ENCODE assay signal across 8 cellular contexts in genomic region chr1:205229399-205229861, GRCh38. TPM values are rescaled to one million over a fixed set of nuclear protein-coding genes. Genes with fewer than 3 reads are reported as not detected.
DNase-seq lines count a peak whose midpoint lies in the region; ATAC-seq, FAIRE-seq and TF ChIP-seq lines count a peak whose summit lies in the region.

No MANE protein-coding gene starts in this region.

- no peak for FAIRE-seq in HepG2 (lab: Jason Lieb, UNC)

- no peaks in the 10 kb centered on the region; the same call in 1 of the 2 replicates for H3K9me3 ChIP-seq in AG04450 (ENCODE audit: control insufficient read depth, insufficient read depth, low read length)
- H3K9me3 ChIP-seq in GM23248 (ENCODE audit: low read depth), result no peaks in the 10 kb centered on the region
- no peaks in the 10 kb centered on the region for H3K9me3 ChIP-seq in HepG2 (ENCODE audit: low read length)

- no peaks in the 10 kb centered on the region for H3K9me2 ChIP-seq in GM23248 (ENCODE audit: insufficient read depth)

- intact Hi-C loops in HepG2 (cut with micrococcal nuclease; ENCODE audit: unreplicated experiment), result loop anchor here (1.0 kb wide), 1 partner anchor 27 kb away; no protein-coding TSS in a partner anchor

- H2AFZ ChIP-seq in GM23248 (peak overlapping the region; percentile 83), HepG2 (ENCODE audit: low read length) (no peak overlapping the region)

- 4 to 11% methylated on average over 4 to 15 of the region's 15 CpGs for WGBS in GM23248 (ENCODE audit: low coverage in 1 of 2, low lambda C conversion rate in 2 of 2, missing lambda C conversion rate in 2 of 2), 2 experiments
- WGBS in HepG2 (ENCODE audit: low lambda C conversion rate), result 0% methylated on average over 8 of the region's 15 CpGs

- TF ChIP-seq POLR2A in HepG2 (IDR thresholded peaks at IDR 0.05; ENCODE audit: insufficient read depth in 1 of 2, low read depth in 2 of 2, low read length in 2 of 2), result no peak

- peak; percentile 32; the same call in 1 of the 2 replicates for TF ChIP-seq CTCF in AG04450 (IDR thresholded peaks at IDR 0.05; ENCODE audit: low read depth, low read length)
- peak; percentile 58 for TF ChIP-seq CTCF in HepG2 (CRISPR knock-in tag; IDR thresholded peaks at IDR 0.05)

- BruUV-seq in HepG2 (replicated peaks; lab: Mats Ljungman, UMichigan), result no TSS peak

- H3K9ac ChIP-seq in GM23248 (0 out of 2 replicates have a peak overlapping the region, but pooled peaks have one; percentile 43), HepG2 (ENCODE audit: insufficient read depth, low read depth, low read length) (no peak overlapping the region)

- H3K4me3 ChIP-seq in AG04450 (ENCODE audit: low read depth, low read length) (peak overlapping the region; percentile 75), GM23248 (peak overlapping the region; percentile 76), HepG2 (replicated peaks in 1 of 3; ENCODE audit: insufficient read depth in 1 of 3, low read depth in 2 of 3, low read length in 3 of 3) (peak overlapping the region in 1 of 3 experiments; percentile 78; a peak in 1 of 6 replicates)

- H3K36me3 ChIP-seq in GM23248 (ENCODE audit: low read depth) (no peaks in the 10 kb centered on the region), HepG2 (replicated peaks in 1 of 2; ENCODE audit: control insufficient read depth in 1 of 2, insufficient read depth in 2 of 2, low read length in 2 of 2) (no peaks in the 10 kb centered on the region)

- CTCF ChIA-PET in AG04450 (lab: Charles Lee), result interaction anchor here (0.6 to 6.6 kb wide), 25 partner anchors 9 to 240 kb away, joined by 3 to 107 read pairs (median 5); no protein-coding TSS in a partner anchor
- CTCF ChIA-PET in HepG2 (lab: Yijun Ruan, JAX; ENCODE audit: low intra/inter-chr PET ratio, low total read pairs), result interaction anchor here (1.1 kb wide), 1 partner anchor 26 kb away, joined by 4 read pairs; no protein-coding TSS in a partner anchor

- H3K4me2 ChIP-seq in GM23248 (ENCODE audit: unreplicated experiment) (peak overlapping the region; percentile 93), HepG2 (ENCODE audit: low read depth, low read length) (peak overlapping the region; percentile 92; the same call in 1 of the 2 replicates)

- TF ChIP-seq RAD21 in HepG2 (CRISPR knock-in tag; IDR thresholded peaks at IDR 0.05), result no peak

- H3K27me3 ChIP-seq in AG04450 (ENCODE audit: control insufficient read depth, insufficient read depth, low read length), result peaks cover 2% of the 10 kb centered on the region
- H3K27me3 ChIP-seq in GM23248 (replicated peaks; ENCODE audit: insufficient read depth), result no peaks in the 10 kb centered on the region
- peaks cover 4 to 42% of the 10 kb centered on the region in 2 experiments; a peak in 4 of 5 replicates for H3K27me3 ChIP-seq in HepG2 (ENCODE audit: control insufficient read depth in 1 of 2, insufficient read depth in 2 of 2, low read length in 2 of 2)

- ATAC-seq in HepG2 (peak; percentile 74), HG03108 (IDR thresholded peaks at IDR 0.05; ENCODE audit: unreplicated experiment) (no peak)

- H3K27ac ChIP-seq in AG04450 (ENCODE audit: low read depth, low read length), result no peak overlapping the region
- H3K27ac ChIP-seq in GM23248, result no peak overlapping the region
- peak overlapping the region; percentile 90 for H3K27ac ChIP-seq in cingulate gyrus (ENCODE audit: low read depth, low read length)
- H3K27ac ChIP-seq in HepG2 (ENCODE audit: extremely low read length, insufficient read depth, low read length), result no peak overlapping the region

- H4K20me1 ChIP-seq in GM23248 (ENCODE audit: insufficient read depth) (no peaks in the 10 kb centered on the region), HepG2 (ENCODE audit: insufficient read depth, low read length) (no peaks in the 10 kb centered on the region)

- no peaks in the 10 kb centered on the region for H3K4me1 ChIP-seq in GM23248 (ENCODE audit: insufficient read depth)
- H3K4me1 ChIP-seq in HepG2 (ENCODE audit: insufficient read depth, low read length), result peaks cover 30% of the 10 kb centered on the region

- in situ Hi-C loops in GM23248 (cut with MboI) (no loop called here), HepG2 (cut with HindIII; ENCODE audit: extremely low pct_ligation_motif_present, low pct_unique_long_range_greater_than_20kb) (no loop called here)

- H3F3A ChIP-seq in GM23248 (ENCODE audit: insufficient read depth), result peaks cover 9% of the 10 kb centered on the region; the same call in 1 of the 2 replicates

- TF ChIP-seq EP300 in HepG2 (IDR thresholded peaks at IDR 0.05; ENCODE audit: low read depth in 2 of 2, low read length in 2 of 2), result no peak
- no peak for TF ChIP-seq EP300 in HepG2 (CRISPR knock-in tag; IDR thresholded peaks at IDR 0.05; ENCODE audit: borderline replicate concordance)

- POLR2A ChIA-PET in AG04450 (lab: Yijun Ruan, JAX) (interaction anchor here (0.7 to 1.5 kb wide), 3 partner anchors 11 to 24 kb away, joined by 3 to 8 read pairs (median 3); no protein-coding TSS in a partner anchor), HepG2 (lab: Yijun Ruan, JAX) (interaction anchor here (1.2 to 2.1 kb wide), 3 partner anchors 19 to 107 kb away, joined by 3 to 5 read pairs (median 5); partner anchors contain the start of genes DSTYK and RBBP5)

- H3K79me2 ChIP-seq in GM23248 (ENCODE audit: insufficient read depth), result no peaks in the 10 kb centered on the region
- no peaks in the 10 kb centered on the region for H3K79me2 ChIP-seq in HepG2 (ENCODE audit: insufficient read depth, low read length)

- DNase-seq in AG04450 (ENCODE audit: low read depth, low spot score) (no peak), GM23248 (peak; percentile 53), NCI-H345 treated with DMSO at 0.1 percent for 48 hours (lab: John Stamatoyannopoulos, UW; ENCODE audit: unreplicated experiment) (peak; percentile 85), HepG2 (ENCODE audit: low spot score) (peak; percentile 42)
- peak; percentile 81 for DNase-seq in activated CD4-positive, alpha-beta T cell treated with anti-CD3 and anti-CD28 coated beads for 48 hours
- DNase-seq in stimulated activated CD4-positive, alpha-beta T cell treated with anti-CD3 and anti-CD28 coated beads, Interleukin-4, amount 100 ng/mL, for 24 hours, result peak; percentile 72

RNA-seq across cellular contexts. Expression of gene TMCC2, which starts 1.7 kb away (rescaled TPM):
- 2.3 and 3.0 TPM in 2 replicates for polyA plus RNA-seq in AG04450 (2011; rRNA removed)
- polyA minus RNA-seq in AG04450 (2011; rRNA and poly(A)+ RNA removed), result 4.8 and 5.2 TPM in 2 replicates
- total RNA-seq in GM23248 (2014; rRNA removed; shearing (Covaris generic)), result 1.7 and 2.7 TPM in 2 replicates
- 0.39 and 0.63 TPM in 2 replicates for polyA plus RNA-seq in GM23248 (2016; fragmentation: Nextera tagmentation; extraction: Ambion mirVana)
- total RNA-seq in HepG2 (2016; rRNA removed; fragmentation: Illumina TruSeq; extraction: Trizol), result 0.21 and 0.24 TPM in 2 replicates
- total RNA-seq in HepG2 (2016; cell fraction: cytosol; rRNA removed; fragmentation: Illumina TruSeq; extraction: Trizol; ENCODE audit: low read depth), result 0.35 and 0.71 TPM in 2 replicates
- 0.13 and 0.22 TPM in 2 replicates for total RNA-seq in HepG2 (2016; cell fraction: insoluble cytoplasmic fraction; rRNA removed; fragmentation: Illumina TruSeq; extraction: Trizol)
- 0.19 and 0.24 TPM in 2 replicates for total RNA-seq in HepG2 (2016; cell fraction: membrane; rRNA removed; fragmentation: Illumina TruSeq; extraction: Trizol)
- 0.28 and 0.37 TPM in 2 replicates for total RNA-seq in HepG2 (2016; cell fraction: nucleus; rRNA removed; fragmentation: Illumina TruSeq; extraction: Trizol)
- 0.12 and 0.26 TPM in 2 replicates for polyA plus RNA-seq in HepG2 (2011; rRNA removed)
- 0.09 and 0.12 TPM in 2 replicates for polyA plus RNA-seq in HepG2 (2011; cell fraction: cytosol; rRNA removed)
- 0.23 and 0.36 TPM in 2 replicates for polyA plus RNA-seq in HepG2 (2011; cell fraction: nucleus; rRNA removed)
- polyA plus RNA-seq in HepG2 (2012), result 0.07 and 0.23 TPM in 2 replicates
- polyA plus RNA-seq in HepG2 (2016; cell fraction: cytosol; fragmentation: Illumina TruSeq; extraction: Trizol; ENCODE audit: low read depth), result 0.05 and 0.09 TPM in 2 replicates
- polyA plus RNA-seq in HepG2 (2016; cell fraction: insoluble cytoplasmic fraction; fragmentation: Illumina TruSeq; extraction: Trizol; ENCODE audit: low read depth), result 0.11 and 0.27 TPM in 2 replicates
- polyA plus RNA-seq in HepG2 (2016; cell fraction: membrane; fragmentation: Illumina TruSeq; extraction: Trizol; ENCODE audit: low read depth), result 0.16 and 0.31 TPM in 2 replicates
- 0.20 and 0.56 TPM in 2 replicates for polyA plus RNA-seq in HepG2 (2016; cell fraction: nucleus; fragmentation: Illumina TruSeq; extraction: Trizol; ENCODE audit: insufficient read depth, low read depth)
- polyA minus RNA-seq in HepG2 (2011; rRNA and poly(A)+ RNA removed; ENCODE audit: low replicate concordance), result 0.78 and 3.1 TPM in 2 replicates
- polyA minus RNA-seq in HepG2 (2011; cell fraction: cytosol; rRNA and poly(A)+ RNA removed), result not detected in 2 replicates
- polyA minus RNA-seq in HepG2 (2011; cell fraction: nucleus; rRNA and poly(A)+ RNA removed), result 0.26 TPM in 1 of 2 replicates, not detected in the other

RNA-seq across cellular contexts. Expression of gene DSTYK, which starts 17.9 kb away (rescaled TPM):
- polyA plus RNA-seq in AG04450 (2011; rRNA removed) (12.8 and 16.7 TPM in 2 replicates), GM23248 (2016; fragmentation: Nextera tagmentation; extraction: Ambion mirVana) (9.8 and 10.6 TPM in 2 replicates), HepG2 (2011; rRNA removed) (2.5 and 2.6 TPM in 2 replicates)
- polyA minus RNA-seq in AG04450 (2011; rRNA and poly(A)+ RNA removed), result 15.3 and 18.1 TPM in 2 replicates
- total RNA-seq in GM23248 (2014; rRNA removed; shearing (Covaris generic)), result 11.3 and 12.1 TPM in 2 replicates
- total RNA-seq in HepG2 (2016; rRNA removed; fragmentation: Illumina TruSeq; extraction: Trizol), result 4.8 and 6.1 TPM in 2 replicates
- 1.0 and 1.2 TPM in 2 replicates for total RNA-seq in HepG2 (2016; cell fraction: cytosol; rRNA removed; fragmentation: Illumina TruSeq; extraction: Trizol; ENCODE audit: low read depth)
- 4.8 and 5.9 TPM in 2 replicates for total RNA-seq in HepG2 (2016; cell fraction: insoluble cytoplasmic fraction; rRNA removed; fragmentation: Illumina TruSeq; extraction: Trizol)
- 2.2 and 2.7 TPM in 2 replicates for total RNA-seq in HepG2 (2016; cell fraction: membrane; rRNA removed; fragmentation: Illumina TruSeq; extraction: Trizol)
- total RNA-seq in HepG2 (2016; cell fraction: nucleus; rRNA removed; fragmentation: Illumina TruSeq; extraction: Trizol), result 4.2 and 5.3 TPM in 2 replicates
- polyA plus RNA-seq in HepG2 (2011; cell fraction: cytosol; rRNA removed), result 1.4 and 2.1 TPM in 2 replicates
- polyA plus RNA-seq in HepG2 (2011; cell fraction: nucleus; rRNA removed), result 1.4 and 1.5 TPM in 2 replicates
- 2.5 and 2.8 TPM in 2 replicates for polyA plus RNA-seq in HepG2 (2012)
- polyA plus RNA-seq in HepG2 (2016; cell fraction: cytosol; fragmentation: Illumina TruSeq; extraction: Trizol; ENCODE audit: low read depth), result 0.22 and 0.28 TPM in 2 replicates
- polyA plus RNA-seq in HepG2 (2016; cell fraction: insoluble cytoplasmic fraction; fragmentation: Illumina TruSeq; extraction: Trizol; ENCODE audit: low read depth), result 3.7 TPM in 2 replicates
- 0.66 and 0.70 TPM in 2 replicates for polyA plus RNA-seq in HepG2 (2016; cell fraction: membrane; fragmentation: Illumina TruSeq; extraction: Trizol; ENCODE audit: low read depth)
- polyA plus RNA-seq in HepG2 (2016; cell fraction: nucleus; fragmentation: Illumina TruSeq; extraction: Trizol; ENCODE audit: insufficient read depth, low read depth), result 3.9 and 4.3 TPM in 2 replicates
- 4.2 and 16.5 TPM in 2 replicates for polyA minus RNA-seq in HepG2 (2011; rRNA and poly(A)+ RNA removed; ENCODE audit: low replicate concordance)
- 2.4 and 2.5 TPM in 2 replicates for polyA minus RNA-seq in HepG2 (2011; cell fraction: cytosol; rRNA and poly(A)+ RNA removed)
- 5.3 and 5.9 TPM in 2 replicates for polyA minus RNA-seq in HepG2 (2011; cell fraction: nucleus; rRNA and poly(A)+ RNA removed)
